In the genomic region with DNA sequence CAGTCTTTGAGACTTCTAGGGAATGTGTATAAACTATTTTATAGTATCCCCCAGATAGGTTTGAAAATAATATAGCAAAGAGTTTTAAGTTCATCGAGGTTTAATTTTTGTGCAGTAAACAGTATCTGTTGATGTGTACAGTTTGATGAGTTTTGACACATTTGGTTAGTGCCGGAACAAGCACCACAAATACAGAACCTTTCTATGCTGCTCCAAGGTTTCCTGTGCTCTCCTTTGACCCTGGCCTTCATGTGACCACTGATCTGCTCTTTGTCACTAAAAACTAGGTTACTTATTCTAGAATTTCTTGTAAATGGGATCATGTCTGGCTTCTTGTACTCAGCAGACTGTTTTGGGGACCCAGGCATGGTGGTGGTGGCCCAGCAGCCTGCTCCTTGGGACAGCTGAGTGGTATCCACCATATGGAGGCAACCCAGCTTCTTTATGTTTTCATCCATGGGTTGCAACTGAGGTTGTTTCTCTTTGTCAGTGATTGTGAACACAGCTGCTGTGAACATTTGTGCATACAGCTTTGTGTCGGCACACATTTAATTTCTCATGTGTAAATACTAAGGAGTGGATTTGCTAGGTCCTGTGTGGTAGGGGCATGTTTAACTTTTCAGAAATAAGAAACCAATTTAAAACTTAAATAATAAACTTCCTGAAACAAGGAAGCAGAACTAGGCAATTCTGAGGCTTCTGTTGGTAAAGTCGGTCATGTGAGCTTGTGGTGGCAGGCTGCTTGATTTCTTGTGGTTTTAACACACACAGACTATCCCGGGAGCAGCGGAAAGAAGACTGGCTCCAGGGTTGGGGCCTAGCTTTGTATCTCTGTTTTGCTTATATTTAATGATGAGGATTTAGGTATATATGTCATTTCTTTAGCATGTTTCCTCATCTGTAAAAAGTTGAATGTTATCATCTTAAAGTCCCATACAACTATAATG, we compare ENCODE assay signal across 1 cellular context.
TF ChIP-seq lines count a peak whose summit lies in the region.

No MANE protein-coding gene starts in this region.

TF ChIP-seq in HepG2, 621 proteins besides CTCF, POLR2A, EP300 and RAD21 (continued from another document):
- TF ChIP-seq, protein P1, sequence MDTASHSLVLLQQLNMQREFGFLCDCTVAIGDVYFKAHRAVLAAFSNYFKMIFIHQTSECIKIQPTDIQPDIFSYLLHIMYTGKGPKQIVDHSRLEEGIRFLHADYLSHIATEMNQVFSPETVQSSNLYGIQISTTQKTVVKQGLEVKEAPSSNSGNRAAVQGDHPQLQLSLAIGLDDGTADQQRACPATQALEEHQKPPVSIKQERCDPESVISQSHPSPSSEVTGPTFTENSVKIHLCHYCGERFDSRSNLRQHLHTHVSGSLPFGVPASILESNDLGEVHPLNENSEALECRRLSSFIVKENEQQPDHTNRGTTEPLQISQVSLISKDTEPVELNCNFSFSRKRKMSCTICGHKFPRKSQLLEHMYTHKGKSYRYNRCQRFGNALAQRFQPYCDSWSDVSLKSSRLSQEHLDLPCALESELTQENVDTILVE (CRISPR knock-in tag; IDR thresholded peaks at IDR 0.05): no peak
- TF ChIP-seq BHLHE40 (IDR thresholded peaks at IDR 0.05; ENCODE audit: low read length) (no peak), TP53 (CRISPR knock-in tag; conservative IDR thresholded peaks at IDR 0.05) (no peak)
- TF ChIP-seq, protein P2, sequence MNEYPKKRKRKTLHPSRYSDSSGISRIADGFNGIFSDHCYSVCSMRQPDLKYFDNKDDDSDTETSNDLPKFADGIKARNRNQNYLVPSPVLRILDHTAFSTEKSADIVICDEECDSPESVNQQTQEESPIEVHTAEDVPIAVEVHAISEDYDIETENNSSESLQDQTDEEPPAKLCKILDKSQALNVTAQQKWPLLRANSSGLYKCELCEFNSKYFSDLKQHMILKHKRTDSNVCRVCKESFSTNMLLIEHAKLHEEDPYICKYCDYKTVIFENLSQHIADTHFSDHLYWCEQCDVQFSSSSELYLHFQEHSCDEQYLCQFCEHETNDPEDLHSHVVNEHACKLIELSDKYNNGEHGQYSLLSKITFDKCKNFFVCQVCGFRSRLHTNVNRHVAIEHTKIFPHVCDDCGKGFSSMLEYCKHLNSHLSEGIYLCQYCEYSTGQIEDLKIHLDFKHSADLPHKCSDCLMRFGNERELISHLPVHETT (CRISPR knock-in tag; conservative IDR thresholded peaks at IDR 0.05): no peak
